21 cellular contexts compared by ENCODE assay signal in the genomic region with DNA sequence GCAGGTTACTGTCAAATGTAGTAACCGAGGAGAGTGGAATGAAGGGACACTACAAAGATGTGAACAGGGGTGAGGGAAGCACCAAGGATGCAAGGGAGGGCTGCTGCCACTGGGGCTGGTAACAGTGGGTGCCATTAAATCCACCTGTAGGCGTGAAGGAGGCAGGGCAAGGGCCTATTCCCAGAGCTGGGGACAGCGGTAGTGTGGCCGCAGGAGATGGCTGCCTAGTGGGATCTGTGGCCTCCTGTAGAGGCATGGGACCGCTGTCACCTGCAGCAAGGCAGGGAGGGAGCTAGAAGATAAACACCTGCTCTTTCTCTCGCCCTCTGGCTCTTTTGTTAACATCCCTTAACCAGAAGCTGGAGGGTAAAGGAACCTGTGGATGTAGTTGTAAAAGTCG.
DNase-seq lines count a peak whose midpoint lies in the region; ATAC-seq, FAIRE-seq and TF ChIP-seq lines count a peak whose summit lies in the region.
"Had no signal": no experiment of that assay in that cellular context is flagged by ENCODE, and none has a peak within 500 bp of the region (broad histone marks: within the 10 kb centered on the region; RNA-seq: fewer than 3 reads in every experiment).

No MANE protein-coding gene starts in this region.

- TF ChIP-seq RAD21 in A549 (conservative IDR thresholded peaks at IDR 0.05 in 1 of 2, IDR thresholded peaks at IDR 0.05 in 1 of 2) (no peak), H1 (IDR thresholded peaks at IDR 0.05 in 1 of 2, conservative IDR thresholded peaks at IDR 0.05 in 1 of 2; ENCODE audit: low read depth in 2 of 2, low read length in 2 of 2) (no peak)

- no peak overlapping the region for H3K9ac ChIP-seq in DND-41 (ENCODE audit: low read depth, low read length)
- H3K9ac ChIP-seq in H1 (replicated peaks in 1 of 4; ENCODE audit: extremely low read depth in 1 of 4, low read depth in 3 of 4, low read length in 3 of 4), result no peak overlapping the region

- no peak overlapping the region for H2BK120ac ChIP-seq in H1 (replicated peaks; ENCODE audit: low read depth, low read length)

- no peak overlapping the region for H4K5ac ChIP-seq in H1 (ENCODE audit: insufficient read length, low read depth, low read length)

- no peak overlapping the region for H3K56ac ChIP-seq in H1 (replicated peaks; ENCODE audit: insufficient read length, low read depth, low read length)

- H3K27ac ChIP-seq in A549 (no peak overlapping the region), DND-41 (ENCODE audit: low read length) (peak overlapping the region; percentile 1; the same call in 1 of the 2 replicates), H1 (ENCODE audit: low read depth, low read length) (no peak overlapping the region), brain microvascular endothelial cell (no peak overlapping the region)
- no peak overlapping the region for H3K27ac ChIP-seq in CD4-positive, alpha-beta T cell (ENCODE audit: low read depth, low read length)
- H3K27ac ChIP-seq: C4-2B, HL-60, SK-N-MC had no signal

- no peak overlapping the region for H2BK5ac ChIP-seq in H1 (ENCODE audit: low read depth, low read length)

- H3K9me3 ChIP-seq in A549 (no peaks in the 10 kb centered on the region), DND-41 (ENCODE audit: insufficient read depth, low read length, severe bottlenecking) (no peaks in the 10 kb centered on the region), H1 (ENCODE audit: insufficient read depth in 2 of 2, low read depth in 1 of 2, low read length in 1 of 2) (peaks cover 0 to 4% of the 10 kb centered on the region in 2 experiments; a peak in 1 of 4 replicates)
- no peaks in the 10 kb centered on the region for H3K9me3 ChIP-seq in CD4-positive, alpha-beta T cell (ENCODE audit: control insufficient read depth, low read length)
- H3K9me3 ChIP-seq: HAP-1, MG63 had no signal

- H4K91ac ChIP-seq in H1 (replicated peaks; ENCODE audit: insufficient read length, low read length), result no peak overlapping the region

- no peaks in the 10 kb centered on the region for H4K20me1 ChIP-seq in DND-41 (ENCODE audit: insufficient read depth, low read length)
- H4K20me1 ChIP-seq in H1 (replicated peaks in 1 of 2; ENCODE audit: control insufficient read depth in 1 of 2, insufficient read depth in 2 of 2, low read length in 2 of 2), result no peaks in the 10 kb centered on the region

- intact Hi-C loops in CD4-positive, alpha-beta T cell (cut with DNase I, micrococcal nuclease), result no loop called here

- no peak overlapping the region for H2BK12ac ChIP-seq in H1 (ENCODE audit: low read depth, low read length)

- TF ChIP-seq EP300 in A549 (IDR thresholded peaks at IDR 0.05) (no peak), H1 (IDR thresholded peaks at IDR 0.05; ENCODE audit: borderline replicate concordance in 1 of 2, low read depth in 2 of 2, low read length in 2 of 2) (no peak)

- no peak overlapping the region for H2BK20ac ChIP-seq in H1 (ENCODE audit: low read length)

- no peak overlapping the region for H3K14ac ChIP-seq in H1 (ENCODE audit: insufficient read length)

- H3K18ac ChIP-seq in H1 (ENCODE audit: extremely low read depth, low read length), result no peak overlapping the region

- peak; percentile 30 to 33; a peak in 3 of 6 replicates for ATAC-seq in A549
- ATAC-seq in DND-41 (ENCODE audit: insufficient read depth, low read depth), result no peak
- ATAC-seq in CD4-positive, alpha-beta T cell (ENCODE audit: poor library complexity), result no peak

- peak overlapping the region; percentile 57; the same call in 1 of the 2 replicates for H4K8ac ChIP-seq in H1 (ENCODE audit: extremely low read depth, insufficient read depth, low read length)

- H3K4me3 ChIP-seq in A549, result no peak overlapping the region
- no peak overlapping the region for H3K4me3 ChIP-seq in DND-41 (ENCODE audit: low read depth in 1 of 2, low read length in 2 of 2)
- H3K4me3 ChIP-seq in H1 (ENCODE audit: extremely low read depth in 1 of 4, insufficient read depth in 2 of 4, low read depth in 3 of 4, low read length in 4 of 4), result no peak overlapping the region
- no peak overlapping the region for H3K4me3 ChIP-seq in brain microvascular endothelial cell (ENCODE audit: low read depth, low read length)
- H3K4me3 ChIP-seq: HAP-1, MG63, SK-N-MC had no signal

- H3K4ac ChIP-seq in H1 (replicated peaks; ENCODE audit: insufficient read length, low read depth, low read length), result no peak overlapping the region

- H3K23me2 ChIP-seq in H1 (ENCODE audit: low read depth, low read length), result no peaks in the 10 kb centered on the region

- no peaks in the 10 kb centered on the region for H3K36me3 Mint-ChIP-seq in CD4-positive, alpha-beta T cell (ENCODE audit: low read depth)

- H3K79me2 ChIP-seq in DND-41 (ENCODE audit: insufficient read depth, low read length) (no peaks in the 10 kb centered on the region), H1 (ENCODE audit: control insufficient read depth in 1 of 2, insufficient read depth in 2 of 2, low read length in 2 of 2) (no peaks in the 10 kb centered on the region)

- WGBS in A549 (ENCODE audit: missing lambda C conversion rate), result 63% methylated on average over 7 of the region's 7 CpGs
- WGBS in H1 (ENCODE audit: extremely low coverage in 1 of 2, insufficient coverage in 1 of 2, insufficient read length in 1 of 2, insufficient replicate concordance in 2 of 2, low coverage in 1 of 2, low lambda C conversion rate in 2 of 2, missing lambda C conversion rate in 1 of 2), 2 experiments, result 91% methylated on average over 7 of the region's 7 CpGs; no CpG with 5 or more reads in 1 of the 2 experiments

- H3K27ac Mint-ChIP-seq in CD4-positive, alpha-beta T cell, result no peak overlapping the region
- H3K27ac Mint-ChIP-seq: IgD-negative memory B cell had no signal

- FAIRE-seq in A549 (lab: Jason Lieb, UNC) (no peak), H1 (lab: Jason Lieb, UNC) (no peak)

- no peaks in the 10 kb centered on the region for H3K4me1 Mint-ChIP-seq in CD4-positive, alpha-beta T cell (ENCODE audit: low read depth)
- H3K4me1 Mint-ChIP-seq: IgD-negative memory B cell had no signal

- CTCF ChIA-PET in A549 (lab: Yijun Ruan, JAX) (interaction anchor here (1.0 to 1.5 kb wide), 2 partner anchors 9 to 23 kb away, joined by 3 to 7 read pairs; no protein-coding TSS in a partner anchor), H1 (lab: Charles Lee; ENCODE audit: partially characterized antibody) (interaction anchor here (0.6 to 2.6 kb wide), 4 partner anchors 10 to 316 kb away, joined by 3 to 9 read pairs (median 4); no protein-coding TSS in a partner anchor)
- CTCF ChIA-PET in CD4-positive, alpha-beta T cell (lab: Charles Lee), result no interaction called here

- no peak for TF ChIP-seq CTCF in A549 (IDR thresholded peaks at IDR 0.05)
- no peak for TF ChIP-seq CTCF in DND-41 (IDR thresholded peaks at IDR 0.05; ENCODE audit: borderline replicate concordance, extremely low read depth, low read length, poor library complexity, severe bottlenecking)
- no peak for TF ChIP-seq CTCF in H1 (IDR thresholded peaks at IDR 0.05; ENCODE audit: control extremely low read depth in 1 of 3, insufficient read depth in 1 of 3, low read depth in 1 of 3, low read length in 3 of 3)
- no peak for TF ChIP-seq CTCF in CD4-positive, alpha-beta T cell (IDR thresholded peaks at IDR 0.05)
- TF ChIP-seq CTCF in brain microvascular endothelial cell (IDR thresholded peaks at IDR 0.05; ENCODE audit: low read depth, low read length, missing control alignments), result no peak

- no peaks in the 10 kb centered on the region for H3K79me1 ChIP-seq in H1 (ENCODE audit: low read depth, low read length)

- H3K9me3 Mint-ChIP-seq in CD4-positive, alpha-beta T cell, result no peaks in the 10 kb centered on the region

- no peak overlapping the region for H2AK5ac ChIP-seq in H1 (ENCODE audit: low read depth, low read length)

- H3K36me3 ChIP-seq in DND-41 (ENCODE audit: insufficient read depth, low read length) (no peaks in the 10 kb centered on the region), H1 (ENCODE audit: control insufficient read depth in 2 of 4, insufficient read depth in 4 of 4, low read length in 3 of 4) (no peaks in the 10 kb centered on the region; a peak in 2 of 8 replicates), brain microvascular endothelial cell (replicated peaks) (no peaks in the 10 kb centered on the region)
- H3K36me3 ChIP-seq: HAP-1, MG63 had no signal

- H3K4me2 ChIP-seq in A549, result no peak overlapping the region
- no peak overlapping the region for H3K4me2 ChIP-seq in DND-41 (ENCODE audit: insufficient read depth, low read length)
- H3K4me2 ChIP-seq in H1 (ENCODE audit: insufficient read depth in 1 of 2, low read depth in 2 of 2, low read length in 2 of 2), result no peak overlapping the region

- no peak overlapping the region for H2BK15ac ChIP-seq in H1 (ENCODE audit: low read length)

- in situ Hi-C loops in brain microvascular endothelial cell (cut with HindIII; ENCODE audit: low pct_ligation_motif_present, low sequenced_read_pairs), result no loop called here

- POLR2A ChIA-PET in A549 (lab: Yijun Ruan, JAX), result no interaction called here
- POLR2A ChIA-PET in H1 (lab: Charles Lee; ENCODE audit: partially characterized antibody), result interaction anchor here (1.4 kb wide), 1 partner anchor 21 kb away, joined by 4 read pairs; no protein-coding TSS in a partner anchor
- POLR2A ChIA-PET in CD4-positive, alpha-beta T cell (lab: Charles Lee), result no interaction called here

- no peak overlapping the region for H2AFZ ChIP-seq in DND-41 (ENCODE audit: low read depth, low read length)
- no peak overlapping the region for H2AFZ ChIP-seq in H1 (ENCODE audit: low read length)

- DNase-seq in A549 (ENCODE audit: low read depth in 1 of 2, low spot score in 1 of 2) (no peak), DND-41 (no peak), NCI-H2107 treated with DMSO at 0.1 percent for 48 hours (lab: John Stamatoyannopoulos, UW; ENCODE audit: unreplicated experiment) (peak; percentile 73), H1 (ENCODE audit: low read depth in 1 of 2, low spot score in 2 of 2) (no peak), SHP77 treated with DMSO at 0.1 percent for 48 hours (lab: John Stamatoyannopoulos, UW) (no peak), brain microvascular endothelial cell (no peak), NCI-H1436 treated with DMSO at 0.1 percent for 48 hours (lab: John Stamatoyannopoulos, UW) (no peak)
- DNase-seq in CD4-positive, alpha-beta T cell, result no peak
- DNase-seq: DMS153, Kasumi-1, MG63, NCI-H1048, NCI-H1436, NCI-H2081, NCI-H226, Right ventricle myocardium superior had no signal

- H3K27me3 ChIP-seq in DND-41 (ENCODE audit: insufficient read depth, low read length, poor library complexity), result no peaks in the 10 kb centered on the region
- no peaks in the 10 kb centered on the region for H3K27me3 ChIP-seq in H1 (replicated peaks in 1 of 4; ENCODE audit: control insufficient read depth in 3 of 4, extremely low read depth in 1 of 4, insufficient read depth in 3 of 4, low read length in 3 of 4)
- no peaks in the 10 kb centered on the region for H3K27me3 ChIP-seq in CD4-positive, alpha-beta T cell (ENCODE audit: control insufficient read depth, insufficient read depth, low read length)
- H3K27me3 ChIP-seq in brain microvascular endothelial cell (replicated peaks), result no peaks in the 10 kb centered on the region
- H3K27me3 ChIP-seq: MG63 had no signal

- TF ChIP-seq POLR2A in A549 (IDR thresholded peaks at IDR 0.05; ENCODE audit: low read length), result no peak
- no peak for TF ChIP-seq POLR2A in H1 (IDR thresholded peaks at IDR 0.05; ENCODE audit: control extremely low read depth in 1 of 2, low read depth in 2 of 2, low read length in 2 of 2)

- no peak overlapping the region for H3K23ac ChIP-seq in H1 (ENCODE audit: insufficient read length)

- H3K4me1 ChIP-seq in A549 (no peaks in the 10 kb centered on the region), DND-41 (ENCODE audit: insufficient read depth, low read length) (peaks cover 26% of the 10 kb centered on the region), H1 (replicated peaks in 1 of 4; ENCODE audit: control insufficient read depth in 3 of 4, insufficient read depth in 4 of 4, low read length in 3 of 4) (no peaks in the 10 kb centered on the region)
- H3K4me1 ChIP-seq: HAP-1 had no signal

- no peak overlapping the region for H3K4me3 Mint-ChIP-seq in CD4-positive, alpha-beta T cell
- H3K4me3 Mint-ChIP-seq: IgD-negative memory B cell had no signal

- no peaks in the 10 kb centered on the region for H3K27me3 Mint-ChIP-seq in CD4-positive, alpha-beta T cell

Comparison
In these comparisons a context has a peak if more than half of its experiments do, and no peak if none do; other contexts are left out.
1. ATAC-seq: peak in A549 (2 of 2); none in DND-41 (single experiment) and CD4-positive, alpha-beta T cell (single experiment).